ENCODE assay signal across 1 cellular context in the genomic region with DNA sequence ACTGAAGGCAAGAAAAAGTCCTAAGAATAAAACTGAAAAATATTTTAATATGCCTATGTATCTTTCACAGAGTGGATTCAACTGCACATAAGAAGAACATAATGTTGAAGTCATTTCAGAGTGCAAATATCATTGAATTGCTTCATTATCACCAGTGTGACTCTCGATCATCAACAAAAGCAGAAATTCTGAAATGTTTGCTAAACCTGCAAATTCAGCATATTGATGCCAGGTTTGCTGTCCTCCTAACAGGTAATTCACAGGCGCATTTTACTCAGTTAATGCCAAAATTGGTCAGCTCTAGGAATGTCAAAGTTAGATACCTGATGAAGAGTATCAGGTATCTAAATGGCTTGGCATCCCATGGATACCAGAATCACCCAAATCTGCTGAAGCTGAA.
TF ChIP-seq lines count a peak whose summit lies in the region.

No MANE protein-coding gene starts in this region.

TF ChIP-seq in IMR-90, 13 proteins besides CTCF, POLR2A, EP300 and RAD21:
- TF ChIP-seq SMC3 (IDR thresholded peaks at IDR 0.05; ENCODE audit: low read depth, low read length) (no peak), MAFK (IDR thresholded peaks at IDR 0.05; ENCODE audit: low read depth, low read length) (0 out of 2 replicates have a peak, but pooled peaks have one; percentile 18)
TF ChIP-seq in IMR-90: peak in this region for 1.
